In genomic region chr20:23631981-23632710, GRCh38 we compare ENCODE assay signal across 16 cellular contexts. TPM values are rescaled to one million over a fixed set of nuclear protein-coding genes. Genes with fewer than 3 reads are reported as not detected.
"Had no signal": no experiment of that assay in that cellular context is flagged by ENCODE, and none has a peak within 500 bp of the region (broad histone marks: within the 10 kb centered on the region; RNA-seq: fewer than 3 reads in every experiment).

No MANE protein-coding gene starts in this region.

- FAIRE-seq: endothelial cell of umbilical vein had no signal

- H3K27me3 ChIP-seq: foreskin keratinocyte, suprapubic skin had no signal

- H3K9me3 ChIP-seq: suprapubic skin had no signal

- H3K27me3 Mint-ChIP-seq: brain had no signal

- H3K36me3 Mint-ChIP-seq: activated naive CD8-positive, alpha-beta T cell treated with anti-CD3 and anti-CD28 coated beads, Interleukin-2, amount 10 ng/mL, durations not matched to agents 7 days and 5 days; natural killer cell had no signal

- H3K9me3 Mint-ChIP-seq: activated CD4-positive, alpha-beta T cell treated with anti-CD3 and anti-CD28 coated beads, Interleukin-2, amount 10 ng/mL, durations not matched to agents 7 days and 5 days; activated naive CD8-positive, alpha-beta T cell treated with anti-CD3 and anti-CD28 coated beads, Interleukin-2, amount 10 ng/mL, durations not matched to agents 7 days and 5 days; activated T-helper 1 cell treated with anti-CD3 and anti-CD28 coated beads, Interleukin-12 subunit alpha, Interleukin-12 subunit beta, Interleukin-2, Interleukin-4 antibody, amounts not matched to agents 30 ng/mL and 10 ng/mL and 1 ng/mL, durations not matched to agents 14 hours and 24 hours and 36 hours; central memory CD8-positive, alpha-beta T cell; natural killer cell; stimulated activated naive CD8-positive, alpha-beta T cell treated with anti-CD3 and anti-CD28 coated beads, Interleukin-15, Interleukin-2, amounts not matched to agents 100 ng/mL and 50 ng/mL, for 24 hours had no signal

- H3K27ac Mint-ChIP-seq: activated CD4-positive, alpha-beta T cell treated with anti-CD3 and anti-CD28 coated beads, Interleukin-2, amount 10 ng/mL, durations not matched to agents 7 days and 5 days; activated naive CD8-positive, alpha-beta T cell treated with anti-CD3 and anti-CD28 coated beads, Interleukin-2, amount 10 ng/mL, durations not matched to agents 7 days and 5 days; activated T-helper 1 cell treated with anti-CD3 and anti-CD28 coated beads, Interleukin-12 subunit alpha, Interleukin-12 subunit beta, Interleukin-2, Interleukin-4 antibody, amounts not matched to agents 30 ng/mL and 10 ng/mL and 1 ng/mL, durations not matched to agents 14 hours and 24 hours and 36 hours; natural killer cell; stimulated activated naive CD8-positive, alpha-beta T cell treated with anti-CD3 and anti-CD28 coated beads, Interleukin-15, Interleukin-2, amounts not matched to agents 100 ng/mL and 50 ng/mL, for 24 hours had no signal

- H3K4me1 Mint-ChIP-seq: activated naive CD8-positive, alpha-beta T cell treated with anti-CD3 and anti-CD28 coated beads, Interleukin-2, amount 10 ng/mL, durations not matched to agents 7 days and 5 days had no signal

- H3K4me3 ChIP-seq: coronary artery, suprapubic skin had no signal

- DNase-seq: activated CD4-positive, alpha-beta T cell treated with anti-CD3 and anti-CD28 coated beads, Interleukin-2, amount 10 ng/mL, durations not matched to agents 7 days and 5 days; activated naive CD8-positive, alpha-beta T cell treated with anti-CD3 and anti-CD28 coated beads, Interleukin-2, amount 10 ng/mL, durations not matched to agents 7 days and 5 days; effector CD8-positive, alpha-beta T cell; foreskin keratinocyte; mammary epithelial cell; natural killer cell had no signal

- H3K4me3 Mint-ChIP-seq: activated CD4-positive, alpha-beta T cell treated with anti-CD3 and anti-CD28 coated beads, Interleukin-2, amount 10 ng/mL, durations not matched to agents 7 days and 5 days; activated naive CD8-positive, alpha-beta T cell treated with anti-CD3 and anti-CD28 coated beads, Interleukin-2, amount 10 ng/mL, durations not matched to agents 7 days and 5 days; activated T-helper 1 cell treated with anti-CD3 and anti-CD28 coated beads, Interleukin-12 subunit alpha, Interleukin-12 subunit beta, Interleukin-2, Interleukin-4 antibody, amounts not matched to agents 30 ng/mL and 10 ng/mL and 1 ng/mL, durations not matched to agents 14 hours and 24 hours and 36 hours; brain; central memory CD8-positive, alpha-beta T cell; natural killer cell; stimulated activated naive CD8-positive, alpha-beta T cell treated with anti-CD3 and anti-CD28 coated beads, Interleukin-15, Interleukin-2, amounts not matched to agents 100 ng/mL and 50 ng/mL, for 24 hours had no signal

- H3K27ac ChIP-seq: foreskin keratinocyte, suprapubic skin had no signal

- ATAC-seq: foreskin keratinocyte, natural killer cell had no signal

RNA-seq across cellular contexts. Expression of gene CST9, which starts 26.4 kb away (rescaled TPM):
- total RNA-seq: activated CD4-positive, alpha-beta T cell treated with anti-CD3 and anti-CD28 coated beads, Interleukin-2, amount 10 ng/mL, durations not matched to agents 7 days and 5 days; activated naive CD8-positive, alpha-beta T cell treated with anti-CD3 and anti-CD28 coated beads, Interleukin-2, amount 10 ng/mL, durations not matched to agents 7 days and 5 days; activated T-helper 1 cell treated with anti-CD3 and anti-CD28 coated beads, Interleukin-12 subunit alpha, Interleukin-12 subunit beta, Interleukin-2, Interleukin-4 antibody, amounts not matched to agents 30 ng/mL and 10 ng/mL and 1 ng/mL, durations not matched to agents 14 hours and 24 hours and 36 hours; endothelial cell of umbilical vein; foreskin keratinocyte; mammary epithelial cell; natural killer cell; posterior vena cava; suprapubic skin; T-helper 2 cell treated with Interferon-gamma antibody and Interleukin-4, amounts not matched to agents 100 ng/mL and 5 ng/mL, for 36 hours; ureter had no signal
- polyA plus RNA-seq: endothelial cell of umbilical vein, foreskin keratinocyte, mammary epithelial cell had no signal

RNA-seq across cellular contexts. Expression of gene CST4, which starts 56.7 kb away (rescaled TPM):
- total RNA-seq: activated CD4-positive, alpha-beta T cell treated with anti-CD3 and anti-CD28 coated beads, Interleukin-2, amount 10 ng/mL, durations not matched to agents 7 days and 5 days; activated naive CD8-positive, alpha-beta T cell treated with anti-CD3 and anti-CD28 coated beads, Interleukin-2, amount 10 ng/mL, durations not matched to agents 7 days and 5 days; activated T-helper 1 cell treated with anti-CD3 and anti-CD28 coated beads, Interleukin-12 subunit alpha, Interleukin-12 subunit beta, Interleukin-2, Interleukin-4 antibody, amounts not matched to agents 30 ng/mL and 10 ng/mL and 1 ng/mL, durations not matched to agents 14 hours and 24 hours and 36 hours; endothelial cell of umbilical vein; foreskin keratinocyte; mammary epithelial cell; natural killer cell; posterior vena cava; suprapubic skin; T-helper 2 cell treated with Interferon-gamma antibody and Interleukin-4, amounts not matched to agents 100 ng/mL and 5 ng/mL, for 36 hours; ureter had no signal
- polyA plus RNA-seq: endothelial cell of umbilical vein, foreskin keratinocyte, mammary epithelial cell had no signal
